16 cellular contexts compared by ENCODE assay signal in the genomic region with DNA sequence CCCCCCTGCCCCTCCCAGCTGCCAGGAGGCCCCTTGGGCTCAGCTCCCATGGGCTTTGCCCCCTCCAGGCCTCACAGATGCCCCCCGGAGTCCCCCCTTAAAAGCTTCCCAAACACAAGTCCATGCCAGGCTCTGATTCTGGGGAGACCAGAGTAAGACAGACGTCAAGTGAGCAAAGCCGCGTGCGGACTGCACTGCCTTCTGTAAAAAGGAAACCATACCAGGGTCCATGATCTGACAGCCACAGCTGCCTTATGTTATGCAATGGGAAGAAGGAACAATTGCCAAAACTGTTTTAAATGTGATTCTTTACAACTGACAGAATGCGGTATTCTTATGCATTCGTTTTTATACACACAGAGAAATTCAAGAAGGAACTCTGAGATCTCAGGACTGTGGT. TPM values are rescaled to one million over a fixed set of nuclear protein-coding genes. Genes with fewer than 3 reads are reported as not detected.
A peak's percentile ranks its signal among the peaks of the same experiment; 100 is the strongest.
DNase-seq lines count a peak whose midpoint lies in the region; ATAC-seq and TF ChIP-seq lines count a peak whose summit lies in the region.
"Had no signal": no experiment of that assay in that cellular context is flagged by ENCODE, and none has a peak within 500 bp of the region (broad histone marks: within the 10 kb centered on the region; RNA-seq: fewer than 3 reads in every experiment).

No MANE protein-coding gene starts in this region.

- H3K4me1 ChIP-seq in hepatocyte (ENCODE audit: insufficient read depth) (peaks cover 16% of the 10 kb centered on the region), uterus (no peaks in the 10 kb centered on the region)
- peaks cover 14% of the 10 kb centered on the region for H3K4me1 ChIP-seq in CD8-positive, alpha-beta memory T cell (ENCODE audit: insufficient read depth, low read length)
- H3K4me1 ChIP-seq: thyroid gland had no signal

- TF ChIP-seq CTCF in hepatocyte (IDR thresholded peaks at IDR 0.05; ENCODE audit: poor library complexity) (no peak), uterus (IDR thresholded peaks at IDR 0.05) (no peak)

- peak overlapping the region; percentile 30 for H3K4me3 Mint-ChIP-seq in T-helper 2 cell treated with Interferon-gamma antibody and Interleukin-4, amounts not matched to agents 5 μg/mL and 100 μg/mL, for 36 hours
- H3K4me3 Mint-ChIP-seq in CD8-positive, alpha-beta memory T cell: no peak overlapping the region
- H3K4me3 Mint-ChIP-seq: endodermal cell had no signal

- no peaks in the 10 kb centered on the region for H3K27me3 Mint-ChIP-seq in T-helper 2 cell treated with Interferon-gamma antibody and Interleukin-4, amounts not matched to agents 5 μg/mL and 100 μg/mL, for 36 hours (ENCODE audit: low read depth)
- no peaks in the 10 kb centered on the region for H3K27me3 Mint-ChIP-seq in CD8-positive, alpha-beta memory T cell

- 79% methylated on average over 6 of the region's 7 CpGs for WGBS in hepatocyte (ENCODE audit: low lambda C conversion rate, missing lambda C conversion rate)

- H3K27ac ChIP-seq in SK-N-MC (no peak overlapping the region), hepatocyte (peak overlapping the region; percentile 87), uterus (peak overlapping the region; percentile 28 to 54)
- H3K27ac ChIP-seq in CD8-positive, alpha-beta memory T cell (ENCODE audit: low read depth, low read length): no peak overlapping the region
- H3K27ac ChIP-seq: PC-9, thyroid gland had no signal

- H3K4me2 ChIP-seq in hepatocyte: no peak overlapping the region
- H3K4me2 ChIP-seq: PC-9 had no signal

- no peaks in the 10 kb centered on the region for H4K20me1 ChIP-seq in hepatocyte (ENCODE audit: insufficient read depth, poor library complexity, severe bottlenecking)

- no peak overlapping the region for H2AFZ ChIP-seq in hepatocyte
- H2AFZ ChIP-seq: PC-9 had no signal

- intact Hi-C loops in uterus (cut with DNase I; ENCODE audit: low total_unique reads): no loop called here

- CTCF ChIA-PET in CD8-positive, alpha-beta memory T cell (lab: Charles Lee): interaction anchor here (2.1 kb wide), 1 partner anchor 48 kb away, joined by 6 read pairs; no protein-coding TSS in a partner anchor

- no peaks in the 10 kb centered on the region for H3K9me3 Mint-ChIP-seq in T-helper 2 cell treated with Interferon-gamma antibody and Interleukin-4, amounts not matched to agents 5 μg/mL and 100 μg/mL, for 36 hours
- H3K9me3 Mint-ChIP-seq in CD8-positive, alpha-beta memory T cell: no peaks in the 10 kb centered on the region
- H3K9me3 Mint-ChIP-seq: endodermal cell had no signal

- TF ChIP-seq POLR2A in uterus (IDR thresholded peaks at IDR 0.05): no peak

- H3K27me3 ChIP-seq in hepatocyte: no peaks in the 10 kb centered on the region
- H3K27me3 ChIP-seq in uterus: no peaks in the 10 kb centered on the region
- no peaks in the 10 kb centered on the region for H3K27me3 ChIP-seq in CD8-positive, alpha-beta memory T cell (ENCODE audit: insufficient read depth, low read length, poor library complexity, severe bottlenecking)
- H3K27me3 ChIP-seq: thyroid gland had no signal

- no peak for DNase-seq in T-helper 2 cell treated with Interferon-gamma antibody and Interleukin-4, amounts not matched to agents 5 μg/mL and 100 μg/mL, for 36 hours (ENCODE audit: low spot score)
- DNase-seq in T-helper 2 cell: no peak
- DNase-seq in SK-N-MC (ENCODE audit: low read depth, low spot score): no peak
- DNase-seq in hepatocyte (ENCODE audit: low spot score): no peak
- no peak for DNase-seq in uterus
- DNase-seq in CD8-positive, alpha-beta memory T cell: no peak
- DNase-seq: ACHN, DMS153, endodermal cell, PC-9, thyroid gland had no signal

- ATAC-seq in GM21786 (IDR thresholded peaks at IDR 0.05; ENCODE audit: unreplicated experiment) (no peak), GM19324 (IDR thresholded peaks at IDR 0.05; ENCODE audit: low FRiP score, unreplicated experiment) (no peak)

- POLR2A ChIA-PET in CD8-positive, alpha-beta memory T cell (lab: Charles Lee): no interaction called here

- H3K36me3 ChIP-seq in SK-N-MC (ENCODE audit: insufficient read depth, low read length) (no peaks in the 10 kb centered on the region; the same call in 1 of the 2 replicates), hepatocyte (replicated peaks; ENCODE audit: insufficient read depth, low read depth) (no peaks in the 10 kb centered on the region), uterus (no peaks in the 10 kb centered on the region)
- H3K36me3 ChIP-seq in CD8-positive, alpha-beta memory T cell (ENCODE audit: insufficient read depth, low read length): peaks cover 11% of the 10 kb centered on the region

- no peaks in the 10 kb centered on the region for H3K79me2 ChIP-seq in hepatocyte

- peaks cover 10% of the 10 kb centered on the region for H3K4me1 Mint-ChIP-seq in T-helper 2 cell treated with Interferon-gamma antibody and Interleukin-4, amounts not matched to agents 5 μg/mL and 100 μg/mL, for 36 hours (ENCODE audit: low read depth)
- H3K4me1 Mint-ChIP-seq in CD8-positive, alpha-beta memory T cell: peaks cover 11 to 17% (median 14%) of the 10 kb centered on the region in 3 donors
- H3K4me1 Mint-ChIP-seq: endodermal cell had no signal

- H3K9me2 ChIP-seq in hepatocyte (replicated peaks; ENCODE audit: insufficient read depth): no peaks in the 10 kb centered on the region

- H3K9ac ChIP-seq in SK-N-MC (ENCODE audit: insufficient read length): peak overlapping the region; percentile 25

- H3K36me3 Mint-ChIP-seq in T-helper 2 cell treated with Interferon-gamma antibody and Interleukin-4, amounts not matched to agents 5 μg/mL and 100 μg/mL, for 36 hours (ENCODE audit: low read depth): peaks cover 17% of the 10 kb centered on the region
- H3K36me3 Mint-ChIP-seq in CD8-positive, alpha-beta memory T cell: peaks cover 0 to 32% (median 5%) of the 10 kb centered on the region in 3 donors

- H3K4me3 ChIP-seq in SK-N-MC (no peak overlapping the region), hepatocyte (no peak overlapping the region), uterus (no peak overlapping the region)
- no peak overlapping the region for H3K4me3 ChIP-seq in CD8-positive, alpha-beta memory T cell (ENCODE audit: low read length)
- H3K4me3 ChIP-seq: PC-9, thyroid gland had no signal

- H3K9me3 ChIP-seq in SK-N-MC (ENCODE audit: low read depth, low read length) (no peaks in the 10 kb centered on the region), hepatocyte (ENCODE audit: low read depth) (no peaks in the 10 kb centered on the region), uterus (no peaks in the 10 kb centered on the region)
- H3K9me3 ChIP-seq in CD8-positive, alpha-beta memory T cell (ENCODE audit: low read length): no peaks in the 10 kb centered on the region
- H3K9me3 ChIP-seq: thyroid gland had no signal

- H3K27ac Mint-ChIP-seq in T-helper 2 cell treated with Interferon-gamma antibody and Interleukin-4, amounts not matched to agents 5 μg/mL and 100 μg/mL, for 36 hours: peak overlapping the region; percentile 15
- H3K27ac Mint-ChIP-seq in CD8-positive, alpha-beta memory T cell: no peak overlapping the region
- H3K27ac Mint-ChIP-seq: endodermal cell had no signal

RNA-seq across cellular contexts. Expression of a gene that starts 17.9 kb away (rescaled TPM):
- 27.7 and 32.6 TPM in 2 replicates for total RNA-seq in hepatocyte
- 46.0 and 58.0 TPM in 2 replicates for polyA plus RNA-seq in hepatocyte
- total RNA-seq in uterus: 10 to 100 TPM; 15.9 to 53.7 (median 39.8) TPM
- 10 to 100 TPM; 29.6 to 30.4 TPM for total RNA-seq in CD8-positive, alpha-beta memory T cell
- polyA plus RNA-seq in CD8-positive, alpha-beta memory T cell: 10.6 TPM

RNA-seq across cellular contexts. Expression of a gene that starts 18.2 kb away (rescaled TPM):
- 30.5 and 33.4 TPM in 2 replicates for total RNA-seq in hepatocyte
- polyA plus RNA-seq in hepatocyte: 25.4 and 25.7 TPM in 2 replicates
- total RNA-seq in uterus: 10 to 100 TPM; 15.0 to 44.4 (median 24.8) TPM
- total RNA-seq in CD8-positive, alpha-beta memory T cell: 10 to 100 TPM; 27.9 to 28.4 TPM
- 29.9 TPM for polyA plus RNA-seq in CD8-positive, alpha-beta memory T cell

RNA-seq across cellular contexts. Expression of a gene that starts 28.6 kb away (rescaled TPM):
- total RNA-seq in hepatocyte (0.10 TPM in 1 of 2 replicates, not detected in the other), uterus (not detected)
- polyA plus RNA-seq in hepatocyte: not detected in 2 replicates
- total RNA-seq in CD8-positive, alpha-beta memory T cell: not detected
- not detected for polyA plus RNA-seq in CD8-positive, alpha-beta memory T cell
- total RNA-seq: activated CD8-positive, alpha-beta memory T cell treated with anti-CD3 and anti-CD28 coated beads for 36 hours; bronchial epithelial cell; lower leg skin; PC-9 had no signal

RNA-seq across cellular contexts. Expression of a gene that starts 41.2 kb away (rescaled TPM):
- total RNA-seq in hepatocyte (not detected in 2 replicates), uterus (not detected)
- not detected in 2 replicates for polyA plus RNA-seq in hepatocyte
- total RNA-seq in CD8-positive, alpha-beta memory T cell: not detected
- not detected for polyA plus RNA-seq in CD8-positive, alpha-beta memory T cell
- total RNA-seq: activated CD8-positive, alpha-beta memory T cell treated with anti-CD3 and anti-CD28 coated beads for 36 hours; bronchial epithelial cell; lower leg skin had no signal

RNA-seq across cellular contexts. Expression of a gene that starts 50.3 kb away (rescaled TPM):
- total RNA-seq in hepatocyte: 61.9 and 64.6 TPM in 2 replicates
- 76.6 and 81.6 TPM in 2 replicates for polyA plus RNA-seq in hepatocyte
- 10 to 100 TPM; 12.0 to 93.7 (median 32.5) TPM for total RNA-seq in uterus
- 100 to 1,000 TPM; 184 to 189 TPM for total RNA-seq in CD8-positive, alpha-beta memory T cell
- 175 TPM for polyA plus RNA-seq in CD8-positive, alpha-beta memory T cell

Comparison
In these comparisons a context has a peak if more than half of its experiments do, and no peak if none do; other contexts are left out.
1. H3K27ac ChIP-seq: peak in hepatocyte (single experiment) and uterus (2 of 2); none in SK-N-MC (single experiment) and CD8-positive, alpha-beta memory T cell (single experiment).